8 cellular contexts compared by ENCODE assay signal in the genomic region with DNA sequence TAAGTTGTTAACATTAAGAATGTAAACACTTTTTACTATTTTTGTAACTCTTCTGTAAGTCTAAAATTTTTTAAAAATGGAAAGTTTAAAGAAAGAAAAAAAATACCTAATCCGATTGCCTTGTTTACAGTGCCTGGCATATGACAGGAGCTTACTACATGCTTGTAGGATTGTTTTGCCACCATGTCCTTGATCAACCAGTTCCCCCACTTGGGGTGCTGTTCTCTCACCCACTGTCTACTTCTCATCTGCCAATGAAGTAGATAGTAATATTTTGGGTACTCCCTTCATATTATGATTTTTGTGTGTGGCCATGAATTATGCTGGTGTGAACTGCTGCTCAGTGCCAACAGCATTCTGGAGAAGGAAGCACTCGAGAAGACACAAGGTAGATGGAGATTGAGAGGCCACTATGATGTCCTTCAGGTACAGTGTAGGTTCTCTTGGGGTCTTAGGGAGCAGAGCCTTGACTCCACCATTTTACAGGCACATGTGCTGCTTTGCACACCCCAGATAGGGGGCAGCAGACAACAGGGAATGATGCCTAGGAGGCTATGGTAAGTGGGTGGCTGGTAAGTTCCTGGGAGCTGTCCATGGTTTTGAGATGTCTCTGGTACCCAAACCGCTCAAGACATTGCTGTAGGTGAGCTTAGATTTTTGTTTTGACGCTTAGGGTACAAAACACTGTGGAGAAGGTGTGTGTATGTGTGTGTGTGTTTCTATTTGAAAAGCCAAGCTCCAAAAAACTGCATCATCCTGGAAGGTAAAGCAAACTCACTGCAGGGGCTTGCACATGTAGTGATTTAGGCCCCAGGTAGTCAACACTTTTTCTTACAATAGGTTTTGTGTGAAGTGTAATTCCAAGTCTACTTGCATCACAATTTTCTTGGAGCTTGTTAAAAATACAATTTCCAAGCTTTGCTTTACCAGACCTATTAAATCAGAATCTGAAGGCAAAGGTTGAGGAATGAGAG.
DNase-seq lines count a peak whose midpoint lies in the region; ATAC-seq and TF ChIP-seq lines count a peak whose summit lies in the region.

No MANE protein-coding gene starts in this region.

- H3K4me1 ChIP-seq in A673 (ENCODE audit: insufficient read depth, low read length, poor library complexity, severe bottlenecking), result no peaks in the 10 kb centered on the region

- H3K36me3 Mint-ChIP-seq in type B pancreatic cell, result no peaks in the 10 kb centered on the region
- H3K36me3 Mint-ChIP-seq in T-cell, result no peaks in the 10 kb centered on the region

- POLR2A ChIA-PET in A673 (lab: Charles Lee; ENCODE audit: low non-redundant PET) (no interaction called here), T-cell (lab: Charles Lee) (no interaction called here)

- intact Hi-C loops in A673 (cut with micrococcal nuclease; ENCODE audit: unreplicated experiment), result loop anchor here (10.0 kb wide), 1 partner anchor 740 kb away; no protein-coding TSS in a partner anchor

- H3K4me3 Mint-ChIP-seq in type B pancreatic cell (no peak overlapping the region), T-cell (no peak overlapping the region)

- no peaks in the 10 kb centered on the region for H3K27me3 ChIP-seq in A673 (replicated peaks; ENCODE audit: insufficient read depth, low read depth, low read length, poor library complexity)

- no peak for ATAC-seq in HG02840 (IDR thresholded peaks at IDR 0.05; ENCODE audit: low FRiP score, unreplicated experiment)
- no peak for ATAC-seq in T-cell (replicated peaks in 1 of 4)

- CTCF ChIA-PET in A673 (lab: Charles Lee), result interaction anchor here (0.8 kb wide), 1 partner anchor 736 kb away, joined by 6 read pairs; no protein-coding TSS in a partner anchor
- CTCF ChIA-PET in T-cell (lab: Charles Lee), result no interaction called here

- H3K9me3 Mint-ChIP-seq in type B pancreatic cell (no peaks in the 10 kb centered on the region), T-cell (peaks cover 4 to 13% (median 12%) of the 10 kb centered on the region in 3 donors)

- no peak overlapping the region for H3K27ac ChIP-seq in A673 (ENCODE audit: low read depth, low read length, poor library complexity, severe bottlenecking)

- H3K27me3 Mint-ChIP-seq in type B pancreatic cell (no peaks in the 10 kb centered on the region), T-cell (no peaks in the 10 kb centered on the region)

- H3K4me1 Mint-ChIP-seq in type B pancreatic cell (ENCODE audit: unreplicated experiment) (no peaks in the 10 kb centered on the region), T-cell (no peaks in the 10 kb centered on the region)

- H3K27ac Mint-ChIP-seq in type B pancreatic cell (no peak overlapping the region), T-cell (no peak overlapping the region)

- TF ChIP-seq CTCF in A673 (conservative IDR thresholded peaks at IDR 0.05; ENCODE audit: low read depth, low read length) (peak; percentile 63), GM10266 (IDR thresholded peaks at IDR 0.05; ENCODE audit: control insufficient read depth, insufficient read depth, low read depth, missing control alignments) (peak; percentile 76), type B pancreatic cell (conservative IDR thresholded peaks at IDR 0.05) (peak; percentile 94)

- DNase-seq in A673 (ENCODE audit: low spot score) (peak; percentile 68), GM10266 (ENCODE audit: extremely low spot score) (peak; percentile 49), NCI-H1105 (lab: John Stamatoyannopoulos, UW) (peak; percentile 39), UCSD-AML1 (lab: John Stamatoyannopoulos, UW; ENCODE audit: unreplicated experiment) (peak; percentile 59), iPS-NIHi7 (ENCODE audit: extremely low spot score) (peak; percentile 87), type B pancreatic cell (ENCODE audit: extremely low spot score, unreplicated experiment) (peak; percentile 74), T-cell (no peak)

- peaks cover 10% of the 10 kb centered on the region for H3K9me3 ChIP-seq in A673 (ENCODE audit: low read depth, low read length, poor library complexity, severe bottlenecking)

- H3K36me3 ChIP-seq in A673 (ENCODE audit: insufficient read depth, low read length, poor library complexity, severe bottlenecking), result no peaks in the 10 kb centered on the region

- no TSS peak for BruUV-seq in A673 (replicated peaks; lab: Mats Ljungman, UMichigan)

- H3K4me3 ChIP-seq in A673 (ENCODE audit: low read depth, low read length, poor library complexity, severe bottlenecking), result no peak overlapping the region

Comparison
In these comparisons a context has a peak if more than half of its experiments do, and no peak if none do; other contexts are left out.
1. DNase-seq: peak in A673 (single experiment), GM10266 (single experiment), NCI-H1105 (single experiment), UCSD-AML1 (single experiment), iPS-NIHi7 (single experiment) and type B pancreatic cell (single experiment); none in T-cell (0 of 34).
2. Peak in every context shown above with its lines, with median percentiles within 50 percentile points of each other: CTCF ChIP-seq.